Comparison of ENCODE assay signal across 1 cellular context in the genomic region with DNA sequence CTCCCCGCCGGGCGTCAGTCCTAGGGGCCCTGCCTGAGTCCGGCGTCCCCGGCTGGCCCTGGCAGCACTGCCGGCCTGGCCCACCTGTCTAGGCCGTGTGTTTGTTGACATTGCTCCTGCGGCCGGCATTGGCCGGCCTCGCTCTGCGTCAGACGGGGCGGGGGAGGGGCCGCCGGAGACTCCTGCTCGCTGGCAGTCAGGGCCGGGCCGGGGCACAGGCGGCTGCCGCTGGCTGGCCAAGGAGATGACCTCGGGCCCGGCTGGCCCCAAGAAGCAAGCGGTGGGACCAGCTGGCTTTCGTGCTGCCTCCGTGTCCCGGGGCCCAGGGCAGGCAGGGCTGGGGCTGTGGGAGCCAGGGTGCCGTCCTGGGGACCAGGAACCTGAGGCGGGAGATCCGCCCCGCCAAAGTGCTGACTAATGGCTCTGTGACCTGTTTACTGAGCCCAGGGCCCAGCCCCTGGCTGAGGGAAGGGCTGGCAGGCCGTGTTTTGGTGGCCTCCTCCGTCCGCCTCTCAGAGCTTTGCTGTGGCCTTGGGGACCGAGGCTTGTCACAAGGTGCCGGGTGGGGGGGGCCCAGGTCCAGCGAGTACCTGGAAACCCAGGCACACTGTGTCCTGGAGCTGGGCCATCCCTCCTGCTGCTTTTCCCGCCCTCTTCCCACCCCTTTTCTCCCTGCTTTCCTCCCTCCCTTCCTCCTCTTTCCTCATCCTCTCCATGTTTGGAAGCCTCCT.
A peak's percentile ranks its signal among the peaks of the same experiment; 100 is the strongest.
TF ChIP-seq lines count a peak whose summit lies in the region.

No MANE protein-coding gene starts in this region.

TF ChIP-seq in K562, 482 proteins besides CTCF, POLR2A, EP300 and RAD21 (continued from another document and continues in another):
- TF ChIP-seq, protein P1, sequence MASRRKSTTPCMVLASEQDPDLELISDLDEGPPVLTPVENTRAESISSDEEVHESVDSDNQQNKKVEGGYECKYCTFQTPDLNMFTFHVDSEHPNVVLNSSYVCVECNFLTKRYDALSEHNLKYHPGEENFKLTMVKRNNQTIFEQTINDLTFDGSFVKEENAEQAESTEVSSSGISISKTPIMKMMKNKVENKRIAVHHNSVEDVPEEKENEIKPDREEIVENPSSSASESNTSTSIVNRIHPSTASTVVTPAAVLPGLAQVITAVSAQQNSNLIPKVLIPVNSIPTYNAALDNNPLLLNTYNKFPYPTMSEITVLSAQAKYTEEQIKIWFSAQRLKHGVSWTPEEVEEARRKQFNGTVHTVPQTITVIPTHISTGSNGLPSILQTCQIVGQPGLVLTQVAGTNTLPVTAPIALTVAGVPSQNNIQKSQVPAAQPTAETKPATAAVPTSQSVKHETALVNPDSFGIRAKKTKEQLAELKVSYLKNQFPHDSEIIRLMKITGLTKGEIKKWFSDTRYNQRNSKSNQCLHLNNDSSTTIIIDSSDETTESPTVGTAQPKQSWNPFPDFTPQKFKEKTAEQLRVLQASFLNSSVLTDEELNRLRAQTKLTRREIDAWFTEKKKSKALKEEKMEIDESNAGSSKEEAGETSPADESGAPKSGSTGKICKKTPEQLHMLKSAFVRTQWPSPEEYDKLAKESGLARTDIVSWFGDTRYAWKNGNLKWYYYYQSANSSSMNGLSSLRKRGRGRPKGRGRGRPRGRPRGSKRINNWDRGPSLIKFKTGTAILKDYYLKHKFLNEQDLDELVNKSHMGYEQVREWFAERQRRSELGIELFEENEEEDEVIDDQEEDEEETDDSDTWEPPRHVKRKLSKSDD (conservative IDR thresholded peaks at IDR 0.05; ENCODE audit: low read length), result no peak
- TF ChIP-seq ZFPM2 (CRISPR knock-in tag; IDR thresholded peaks at IDR 0.05) (no peak), MAFG (tag; conservative IDR thresholded peaks at IDR 0.05) (peak; percentile 98), ZNF778 (CRISPR knock-in tag; IDR thresholded peaks at IDR 0.05) (no peak), ZKSCAN8 (CRISPR knock-in tag; IDR thresholded peaks at IDR 0.05) (no peak), U2AF1 (optimal IDR thresholded peaks at IDR 0.05; ENCODE audit: low read depth, low read length) (no peak), CHCHD3 (CRISPR knock-in tag; IDR thresholded peaks at IDR 0.05) (no peak), PRMT5 (CRISPR knock-in tag; IDR thresholded peaks at IDR 0.05) (no peak), SLC30A9 (CRISPR knock-in tag; IDR thresholded peaks at IDR 0.05) (no peak), NCOA1 (IDR thresholded peaks at IDR 0.05; ENCODE audit: low read depth) (no peak), ZNF584 (CRISPR knock-in tag; IDR thresholded peaks at IDR 0.05; ENCODE audit: low read depth) (no peak), ZNF551 (CRISPR knock-in tag; IDR thresholded peaks at IDR 0.05) (no peak), FOXJ2 (tag; IDR thresholded peaks at IDR 0.05) (no peak), RFX7 (CRISPR knock-in tag; IDR thresholded peaks at IDR 0.05) (no peak), CSDE1 (IDR thresholded peaks at IDR 0.05) (no peak), HNRNPK (IDR thresholded peaks at IDR 0.05; ENCODE audit: low read depth, low read length, poor library complexity, severe bottlenecking) (no peak), SRSF7 (optimal IDR thresholded peaks at IDR 0.05; ENCODE audit: low read depth, low read length) (no peak), JUND (IDR thresholded peaks at IDR 0.05; ENCODE audit: borderline replicate concordance, low read depth, low read length) (no peak), JUND (tag; IDR thresholded peaks at IDR 0.05; ENCODE audit: borderline replicate concordance, low read depth, low read length) (no peak), POLR2B (IDR thresholded peaks at IDR 0.05; ENCODE audit: low read depth, partially characterized antibody) (peak; percentile 62), CBX8 (IDR thresholded peaks at IDR 0.05; ENCODE audit: borderline replicate concordance, extremely low read depth, low read depth, low read length, poor library complexity, severe bottlenecking) (no peak), HEY1 (CRISPR knock-in tag; IDR thresholded peaks at IDR 0.05; ENCODE audit: borderline replicate concordance) (no peak), KAT8 (IDR thresholded peaks at IDR 0.05; ENCODE audit: low read depth) (no peak), ZNF77 (CRISPR knock-in tag; IDR thresholded peaks at IDR 0.05) (no peak), SAFB (IDR thresholded peaks at IDR 0.05; ENCODE audit: borderline replicate concordance, low read depth, low read length) (no peak), STAT5A (IDR thresholded peaks at IDR 0.05; ENCODE audit: borderline replicate concordance, low read length) (no peak), ZNF79 (CRISPR knock-in tag; IDR thresholded peaks at IDR 0.05; ENCODE audit: low read depth) (no peak), KAT7 (CRISPR knock-in tag; IDR thresholded peaks at IDR 0.05; ENCODE audit: borderline replicate concordance) (no peak; the same call in 1 of the 2 replicates), ZNF239 (CRISPR knock-in tag; IDR thresholded peaks at IDR 0.05) (no peak), FOXA3 (CRISPR knock-in tag; conservative IDR thresholded peaks at IDR 0.05 in 1 of 2, IDR thresholded peaks at IDR 0.05 in 1 of 2) (peak; percentile 70 to 97), CREB1 (IDR thresholded peaks at IDR 0.05) (peak; percentile 77), CREB1 (CRISPR knock-in tag; IDR thresholded peaks at IDR 0.05) (peak; percentile 79), NCOA4 (IDR thresholded peaks at IDR 0.05; ENCODE audit: partially characterized antibody) (no peak), SRF (CRISPR knock-in tag; IDR thresholded peaks at IDR 0.05) (no peak; a peak in 1 of 4 replicates), RBM22 (IDR thresholded peaks at IDR 0.05; ENCODE audit: low read depth, low read length, poor library complexity, severe bottlenecking) (peak; percentile 24), FOS (IDR thresholded peaks at IDR 0.05; ENCODE audit: extremely low read depth, insufficient read length) (no peak), NCOR1 (IDR thresholded peaks at IDR 0.05) (peak; percentile 55; the same call in 1 of the 2 replicates), IFI16 (CRISPR knock-in tag; IDR thresholded peaks at IDR 0.05) (no peak), SETDB1 (IDR thresholded peaks at IDR 0.05; ENCODE audit: low read length) (no peak), ETS2 (tag; IDR thresholded peaks at IDR 0.05; ENCODE audit: borderline replicate concordance, poor library complexity, severe bottlenecking) (no peak)
- TF ChIP-seq, protein P2, sequence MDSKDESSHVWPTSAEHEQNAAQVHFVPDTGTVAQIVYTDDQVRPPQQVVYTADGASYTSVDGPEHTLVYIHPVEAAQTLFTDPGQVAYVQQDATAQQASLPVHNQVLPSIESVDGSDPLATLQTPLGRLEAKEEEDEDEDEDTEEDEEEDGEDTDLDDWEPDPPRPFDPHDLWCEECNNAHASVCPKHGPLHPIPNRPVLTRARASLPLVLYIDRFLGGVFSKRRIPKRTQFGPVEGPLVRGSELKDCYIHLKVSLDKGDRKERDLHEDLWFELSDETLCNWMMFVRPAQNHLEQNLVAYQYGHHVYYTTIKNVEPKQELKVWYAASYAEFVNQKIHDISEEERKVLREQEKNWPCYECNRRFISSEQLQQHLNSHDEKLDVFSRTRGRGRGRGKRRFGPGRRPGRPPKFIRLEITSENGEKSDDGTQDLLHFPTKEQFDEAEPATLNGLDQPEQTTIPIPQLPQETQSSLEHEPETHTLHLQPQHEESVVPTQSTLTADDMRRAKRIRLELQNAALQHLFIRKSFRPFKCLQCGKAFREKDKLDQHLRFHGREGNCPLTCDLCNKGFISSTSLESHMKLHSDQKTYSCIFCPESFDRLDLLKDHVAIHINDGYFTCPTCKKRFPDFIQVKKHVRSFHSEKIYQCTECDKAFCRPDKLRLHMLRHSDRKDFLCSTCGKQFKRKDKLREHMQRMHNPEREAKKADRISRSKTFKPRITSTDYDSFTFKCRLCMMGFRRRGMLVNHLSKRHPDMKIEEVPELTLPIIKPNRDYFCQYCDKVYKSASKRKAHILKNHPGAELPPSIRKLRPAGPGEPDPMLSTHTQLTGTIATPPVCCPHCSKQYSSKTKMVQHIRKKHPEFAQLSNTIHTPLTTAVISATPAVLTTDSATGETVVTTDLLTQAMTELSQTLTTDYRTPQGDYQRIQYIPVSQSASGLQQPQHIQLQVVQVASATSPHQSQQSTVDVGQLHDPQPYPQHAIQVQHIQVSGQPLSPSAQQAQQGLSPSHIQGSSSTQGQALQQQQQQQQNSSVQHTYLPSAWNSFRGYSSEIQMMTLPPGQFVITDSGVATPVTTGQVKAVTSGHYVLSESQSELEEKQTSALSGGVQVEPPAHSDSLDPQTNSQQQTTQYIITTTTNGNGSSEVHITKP (IDR thresholded peaks at IDR 0.05; ENCODE audit: partially characterized antibody), result no peak
- TF ChIP-seq, protein P3, sequence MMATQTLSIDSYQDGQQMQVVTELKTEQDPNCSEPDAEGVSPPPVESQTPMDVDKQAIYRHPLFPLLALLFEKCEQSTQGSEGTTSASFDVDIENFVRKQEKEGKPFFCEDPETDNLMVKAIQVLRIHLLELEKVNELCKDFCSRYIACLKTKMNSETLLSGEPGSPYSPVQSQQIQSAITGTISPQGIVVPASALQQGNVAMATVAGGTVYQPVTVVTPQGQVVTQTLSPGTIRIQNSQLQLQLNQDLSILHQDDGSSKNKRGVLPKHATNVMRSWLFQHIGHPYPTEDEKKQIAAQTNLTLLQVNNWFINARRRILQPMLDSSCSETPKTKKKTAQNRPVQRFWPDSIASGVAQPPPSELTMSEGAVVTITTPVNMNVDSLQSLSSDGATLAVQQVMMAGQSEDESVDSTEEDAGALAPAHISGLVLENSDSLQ (IDR thresholded peaks at IDR 0.05), result peak; percentile 16; the same call in 1 of the 2 replicates
- TF ChIP-seq, protein P4, sequence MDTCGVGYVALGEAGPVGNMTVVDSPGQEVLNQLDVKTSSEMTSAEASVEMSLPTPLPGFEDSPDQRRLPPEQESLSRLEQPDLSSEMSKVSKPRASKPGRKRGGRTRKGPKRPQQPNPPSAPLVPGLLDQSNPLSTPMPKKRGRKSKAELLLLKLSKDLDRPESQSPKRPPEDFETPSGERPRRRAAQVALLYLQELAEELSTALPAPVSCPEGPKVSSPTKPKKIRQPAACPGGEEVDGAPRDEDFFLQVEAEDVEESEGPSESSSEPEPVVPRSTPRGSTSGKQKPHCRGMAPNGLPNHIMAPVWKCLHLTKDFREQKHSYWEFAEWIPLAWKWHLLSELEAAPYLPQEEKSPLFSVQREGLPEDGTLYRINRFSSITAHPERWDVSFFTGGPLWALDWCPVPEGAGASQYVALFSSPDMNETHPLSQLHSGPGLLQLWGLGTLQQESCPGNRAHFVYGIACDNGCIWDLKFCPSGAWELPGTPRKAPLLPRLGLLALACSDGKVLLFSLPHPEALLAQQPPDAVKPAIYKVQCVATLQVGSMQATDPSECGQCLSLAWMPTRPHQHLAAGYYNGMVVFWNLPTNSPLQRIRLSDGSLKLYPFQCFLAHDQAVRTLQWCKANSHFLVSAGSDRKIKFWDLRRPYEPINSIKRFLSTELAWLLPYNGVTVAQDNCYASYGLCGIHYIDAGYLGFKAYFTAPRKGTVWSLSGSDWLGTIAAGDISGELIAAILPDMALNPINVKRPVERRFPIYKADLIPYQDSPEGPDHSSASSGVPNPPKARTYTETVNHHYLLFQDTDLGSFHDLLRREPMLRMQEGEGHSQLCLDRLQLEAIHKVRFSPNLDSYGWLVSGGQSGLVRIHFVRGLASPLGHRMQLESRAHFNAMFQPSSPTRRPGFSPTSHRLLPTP (IDR thresholded peaks at IDR 0.05; ENCODE audit: borderline replicate concordance, extremely low read depth, insufficient read length), result no peak
- TF ChIP-seq, protein P5, sequence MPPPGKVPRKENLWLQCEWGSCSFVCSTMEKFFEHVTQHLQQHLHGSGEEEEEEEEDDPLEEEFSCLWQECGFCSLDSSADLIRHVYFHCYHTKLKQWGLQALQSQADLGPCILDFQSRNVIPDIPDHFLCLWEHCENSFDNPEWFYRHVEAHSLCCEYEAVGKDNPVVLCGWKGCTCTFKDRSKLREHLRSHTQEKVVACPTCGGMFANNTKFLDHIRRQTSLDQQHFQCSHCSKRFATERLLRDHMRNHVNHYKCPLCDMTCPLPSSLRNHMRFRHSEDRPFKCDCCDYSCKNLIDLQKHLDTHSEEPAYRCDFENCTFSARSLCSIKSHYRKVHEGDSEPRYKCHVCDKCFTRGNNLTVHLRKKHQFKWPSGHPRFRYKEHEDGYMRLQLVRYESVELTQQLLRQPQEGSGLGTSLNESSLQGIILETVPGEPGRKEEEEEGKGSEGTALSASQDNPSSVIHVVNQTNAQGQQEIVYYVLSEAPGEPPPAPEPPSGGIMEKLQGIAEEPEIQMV (tag; conservative IDR thresholded peaks at IDR 0.05; ENCODE audit: low read depth), result no peak
- TF ChIP-seq, protein P6, sequence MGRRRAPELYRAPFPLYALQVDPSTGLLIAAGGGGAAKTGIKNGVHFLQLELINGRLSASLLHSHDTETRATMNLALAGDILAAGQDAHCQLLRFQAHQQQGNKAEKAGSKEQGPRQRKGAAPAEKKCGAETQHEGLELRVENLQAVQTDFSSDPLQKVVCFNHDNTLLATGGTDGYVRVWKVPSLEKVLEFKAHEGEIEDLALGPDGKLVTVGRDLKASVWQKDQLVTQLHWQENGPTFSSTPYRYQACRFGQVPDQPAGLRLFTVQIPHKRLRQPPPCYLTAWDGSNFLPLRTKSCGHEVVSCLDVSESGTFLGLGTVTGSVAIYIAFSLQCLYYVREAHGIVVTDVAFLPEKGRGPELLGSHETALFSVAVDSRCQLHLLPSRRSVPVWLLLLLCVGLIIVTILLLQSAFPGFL (CRISPR knock-in tag; IDR thresholded peaks at IDR 0.05), result no peak
- TF ChIP-seq, protein P7, sequence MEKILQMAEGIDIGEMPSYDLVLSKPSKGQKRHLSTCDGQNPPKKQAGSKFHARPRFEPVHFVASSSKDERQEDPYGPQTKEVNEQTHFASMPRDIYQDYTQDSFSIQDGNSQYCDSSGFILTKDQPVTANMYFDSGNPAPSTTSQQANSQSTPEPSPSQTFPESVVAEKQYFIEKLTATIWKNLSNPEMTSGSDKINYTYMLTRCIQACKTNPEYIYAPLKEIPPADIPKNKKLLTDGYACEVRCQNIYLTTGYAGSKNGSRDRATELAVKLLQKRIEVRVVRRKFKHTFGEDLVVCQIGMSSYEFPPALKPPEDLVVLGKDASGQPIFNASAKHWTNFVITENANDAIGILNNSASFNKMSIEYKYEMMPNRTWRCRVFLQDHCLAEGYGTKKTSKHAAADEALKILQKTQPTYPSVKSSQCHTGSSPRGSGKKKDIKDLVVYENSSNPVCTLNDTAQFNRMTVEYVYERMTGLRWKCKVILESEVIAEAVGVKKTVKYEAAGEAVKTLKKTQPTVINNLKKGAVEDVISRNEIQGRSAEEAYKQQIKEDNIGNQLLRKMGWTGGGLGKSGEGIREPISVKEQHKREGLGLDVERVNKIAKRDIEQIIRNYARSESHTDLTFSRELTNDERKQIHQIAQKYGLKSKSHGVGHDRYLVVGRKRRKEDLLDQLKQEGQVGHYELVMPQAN (IDR thresholded peaks at IDR 0.05; ENCODE audit: borderline replicate concordance), result peak; percentile 76
- TF ChIP-seq, protein P8, sequence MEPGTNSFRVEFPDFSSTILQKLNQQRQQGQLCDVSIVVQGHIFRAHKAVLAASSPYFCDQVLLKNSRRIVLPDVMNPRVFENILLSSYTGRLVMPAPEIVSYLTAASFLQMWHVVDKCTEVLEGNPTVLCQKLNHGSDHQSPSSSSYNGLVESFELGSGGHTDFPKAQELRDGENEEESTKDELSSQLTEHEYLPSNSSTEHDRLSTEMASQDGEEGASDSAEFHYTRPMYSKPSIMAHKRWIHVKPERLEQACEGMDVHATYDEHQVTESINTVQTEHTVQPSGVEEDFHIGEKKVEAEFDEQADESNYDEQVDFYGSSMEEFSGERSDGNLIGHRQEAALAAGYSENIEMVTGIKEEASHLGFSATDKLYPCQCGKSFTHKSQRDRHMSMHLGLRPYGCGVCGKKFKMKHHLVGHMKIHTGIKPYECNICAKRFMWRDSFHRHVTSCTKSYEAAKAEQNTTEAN (CRISPR knock-in tag; IDR thresholded peaks at IDR 0.05), result no peak
- TF ChIP-seq, protein P9, sequence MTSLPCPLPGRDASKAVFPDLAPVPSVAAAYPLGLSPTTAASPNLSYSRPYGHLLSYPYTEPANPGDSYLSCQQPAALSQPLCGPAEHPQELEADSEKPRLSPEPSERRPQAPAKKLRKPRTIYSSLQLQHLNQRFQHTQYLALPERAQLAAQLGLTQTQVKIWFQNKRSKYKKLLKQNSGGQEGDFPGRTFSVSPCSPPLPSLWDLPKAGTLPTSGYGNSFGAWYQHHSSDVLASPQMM (CRISPR knock-in tag; IDR thresholded peaks at IDR 0.05), result no peak
